ENCODE assay signal across 9 cellular contexts in the genomic region with DNA sequence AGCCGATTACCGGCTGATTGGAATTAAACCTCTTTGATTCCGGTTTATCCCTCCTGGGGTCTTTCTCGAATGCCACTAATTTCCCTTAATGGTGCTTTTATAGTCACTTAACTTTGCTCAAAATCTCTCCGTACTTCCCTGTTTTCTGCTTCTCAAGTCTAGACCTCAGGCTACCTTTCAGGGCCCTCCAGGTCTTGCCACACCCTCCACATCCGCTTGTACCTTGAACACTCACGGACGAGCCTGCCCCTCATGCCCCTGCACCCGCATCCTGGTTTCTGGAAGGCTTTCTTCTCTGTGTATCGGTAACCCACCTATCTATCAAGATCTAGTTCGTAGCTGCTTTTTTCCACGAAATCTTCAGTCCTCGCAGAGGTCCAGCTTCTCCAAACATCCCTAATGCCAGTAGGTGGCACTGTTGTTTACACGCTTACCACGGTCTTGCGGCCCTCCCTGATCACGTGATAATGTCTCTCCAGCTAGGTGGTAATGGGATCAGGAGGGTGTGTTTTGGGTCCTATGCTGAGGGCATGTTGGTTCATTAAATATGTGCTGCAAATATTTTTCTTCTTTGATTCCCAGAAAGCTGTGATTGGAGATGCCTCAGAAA. TPM values are rescaled to one million over a fixed set of nuclear protein-coding genes. Genes with fewer than 3 reads are reported as not detected.
DNase-seq lines count a peak whose midpoint lies in the region; ATAC-seq and TF ChIP-seq lines count a peak whose summit lies in the region.
"Had no signal": no experiment of that assay in that cellular context is flagged by ENCODE, and none has a peak within 500 bp of the region (broad histone marks: within the 10 kb centered on the region; RNA-seq: fewer than 3 reads in every experiment).

No MANE protein-coding gene starts in this region.

- peaks cover 50% of the 10 kb centered on the region for H3K27me3 Mint-ChIP-seq in activated CD8-positive, alpha-beta memory T cell treated with anti-CD3 and anti-CD28 coated beads, Interleukin-2, amount 10 ng/mL, durations not matched to agents 7 days and 5 days

- H3K27me3 ChIP-seq in foreskin keratinocyte = no peaks in the 10 kb centered on the region
- H3K27me3 ChIP-seq in parathyroid adenoma (ENCODE audit: control insufficient read depth, insufficient read depth, low read length) = no peaks in the 10 kb centered on the region

- no peak overlapping the region for H3K4me3 ChIP-seq in parathyroid adenoma (ENCODE audit: low read depth, low read length)

- DNase-seq in Right ventricle myocardium inferior (ENCODE audit: missing footprints) (no peak), cardiac septum (ENCODE audit: low spot score) (no peak), NCI-H69 (lab: John Stamatoyannopoulos, UW) (peak; percentile 69), foreskin keratinocyte (peak in 1 of 2 donors; percentile 54)
- DNase-seq in activated CD8-positive, alpha-beta memory T cell treated with anti-CD3 and anti-CD28 coated beads, Interleukin-2, amount 10 ng/mL, durations not matched to agents 7 days and 5 days = peak; percentile 67
- DNase-seq in activated effector memory CD4-positive, alpha-beta T cell treated with anti-CD3 and anti-CD28 coated beads, Interleukin-2, amount 50 U/mL, for 16 hours = no peak

- no peaks in the 10 kb centered on the region for H3K79me2 ChIP-seq in parathyroid adenoma

- CTCF ChIA-PET in activated CD8-positive, alpha-beta memory T cell treated with anti-CD3 and anti-CD28 coated beads, Interleukin-2, amount 10 ng/mL, durations not matched to agents 7 days and 5 days (lab: Charles Lee) = interaction anchor here (0.6 to 8.0 kb wide), 28 partner anchors 9 to 329 kb away, joined by 3 to 103 read pairs (median 5); no protein-coding TSS in a partner anchor

- no peak overlapping the region for H2AFZ ChIP-seq in parathyroid adenoma

- peaks cover 4% of the 10 kb centered on the region for H3K4me1 ChIP-seq in foreskin keratinocyte
- H3K4me1 ChIP-seq in parathyroid adenoma = no peaks in the 10 kb centered on the region

- TF ChIP-seq CTCF in foreskin keratinocyte (conservative IDR thresholded peaks at IDR 0.05) (peak; percentile 83), parathyroid adenoma (IDR thresholded peaks at IDR 0.05) (peak; percentile 34)

- H3K27ac ChIP-seq in foreskin keratinocyte (no peak overlapping the region), parathyroid adenoma (no peak overlapping the region)

- no peak overlapping the region for H3K4me2 ChIP-seq in parathyroid adenoma (ENCODE audit: low read length)

- no peaks in the 10 kb centered on the region for H3K36me3 Mint-ChIP-seq in activated CD8-positive, alpha-beta memory T cell treated with anti-CD3 and anti-CD28 coated beads, Interleukin-2, amount 10 ng/mL, durations not matched to agents 7 days and 5 days

- peak overlapping the region; percentile 34 for H3K4me3 Mint-ChIP-seq in activated CD8-positive, alpha-beta memory T cell treated with anti-CD3 and anti-CD28 coated beads, Interleukin-2, amount 10 ng/mL, durations not matched to agents 7 days and 5 days

- ATAC-seq in Right ventricle myocardium inferior (peak; percentile 51), HG03342 (IDR thresholded peaks at IDR 0.05; ENCODE audit: unreplicated experiment) (peak; percentile 61), foreskin keratinocyte (peak; percentile 80)
- ATAC-seq in activated CD8-positive, alpha-beta memory T cell treated with anti-CD3 and anti-CD28 coated beads, Interleukin-2, amount 10 ng/mL, durations not matched to agents 7 days and 5 days = peak; percentile 74

- peaks cover 21% of the 10 kb centered on the region for H3K4me1 Mint-ChIP-seq in activated CD8-positive, alpha-beta memory T cell treated with anti-CD3 and anti-CD28 coated beads, Interleukin-2, amount 10 ng/mL, durations not matched to agents 7 days and 5 days

- no peak overlapping the region for H3K27ac Mint-ChIP-seq in activated CD8-positive, alpha-beta memory T cell treated with anti-CD3 and anti-CD28 coated beads, Interleukin-2, amount 10 ng/mL, durations not matched to agents 7 days and 5 days

- intact Hi-C loops in Right ventricle myocardium inferior (cut with DNase I) = loop anchor here (1.0 to 10.0 kb wide), 2 partner anchors 34 to 301 kb away; no protein-coding TSS in a partner anchor
- intact Hi-C loops in cardiac septum (cut with DNase I) = loop anchor here (2.0 kb wide), 1 partner anchor 33 kb away; no protein-coding TSS in a partner anchor

- H3K9me3 ChIP-seq in parathyroid adenoma (ENCODE audit: control insufficient read depth, low read length) = no peaks in the 10 kb centered on the region

- H3K9me3 Mint-ChIP-seq in activated CD8-positive, alpha-beta memory T cell treated with anti-CD3 and anti-CD28 coated beads, Interleukin-2, amount 10 ng/mL, durations not matched to agents 7 days and 5 days (ENCODE audit: low read depth) = no peaks in the 10 kb centered on the region

- H3K36me3 ChIP-seq in parathyroid adenoma (ENCODE audit: control insufficient read depth, insufficient read depth, low read length) = no peaks in the 10 kb centered on the region

- H3K9ac ChIP-seq in parathyroid adenoma = no peak overlapping the region

RNA-seq across cellular contexts. Expression of a gene that starts 13.8 kb away (rescaled TPM):
- total RNA-seq in Right ventricle myocardium inferior = not detected
- total RNA-seq in cardiac septum = not detected
- total RNA-seq in activated CD8-positive, alpha-beta memory T cell treated with anti-CD3 and anti-CD28 coated beads, Interleukin-2, amount 10 ng/mL, durations not matched to agents 7 days and 5 days = 1 to 10 TPM; 1.6 to 4.7 TPM
- 1.2 and 4.2 TPM in 2 replicates for total RNA-seq in foreskin keratinocyte
- 0.68 and 1.9 TPM in 2 replicates for polyA plus RNA-seq in foreskin keratinocyte
- total RNA-seq: glomerular endothelial cell had no signal

Comparison
In these comparisons a context has a peak if more than half of its experiments do, and no peak if none do; other contexts are left out.
1. DNase-seq: peak in NCI-H69 (single experiment) and activated CD8-positive, alpha-beta memory T cell treated with anti-CD3 and anti-CD28 coated beads, Interleukin-2, amount 10 ng/mL, durations not matched to agents 7 days and 5 days (single experiment); none in Right ventricle myocardium inferior (single experiment), cardiac septum (single experiment) and activated effector memory CD4-positive, alpha-beta T cell treated with anti-CD3 and anti-CD28 coated beads, Interleukin-2, amount 50 U/mL, for 16 hours (single experiment).
2. Peak in every context shown above with its lines, with median percentiles within 50 percentile points of each other: ATAC-seq.